Comparison of ENCODE assay signal across 14 cellular contexts in the genomic region with DNA sequence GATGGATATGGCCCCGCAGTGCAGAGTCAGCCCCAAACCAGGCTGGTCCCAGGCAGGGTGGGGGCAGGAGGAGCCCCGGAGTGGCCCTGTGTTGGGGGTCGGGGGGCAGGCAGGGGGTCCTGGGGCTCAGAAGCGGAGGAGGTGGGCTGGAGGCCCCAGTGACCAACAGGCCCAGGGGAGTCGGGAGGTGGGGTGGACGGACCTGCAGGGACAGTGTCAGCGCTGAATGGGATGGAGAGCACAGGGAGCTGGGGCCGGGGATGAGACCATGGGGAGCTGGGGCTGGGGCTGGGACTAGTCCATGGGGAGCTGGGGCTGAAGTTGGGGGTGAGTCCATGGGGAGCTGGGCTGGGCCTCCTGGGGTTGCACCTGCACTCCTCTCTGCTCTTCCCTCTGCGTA. TPM values are rescaled to one million over a fixed set of nuclear protein-coding genes. Genes with fewer than 3 reads are reported as not detected.
"Had no signal": no experiment of that assay in that cellular context is flagged by ENCODE, and none has a peak within 500 bp of the region (broad histone marks: within the 10 kb centered on the region; RNA-seq: fewer than 3 reads in every experiment).

No MANE protein-coding gene starts in this region.

RNA-seq across cellular contexts. Expression of a gene that starts 0.9 kb away (rescaled TPM):
- total RNA-seq: activated CD4-positive, alpha-beta memory T cell treated with anti-CD3 and anti-CD28 coated beads, Interleukin-2, amount 10 ng/mL, durations not matched to agents 7 days and 5 days; activated CD4-positive, alpha-beta T cell treated with anti-CD3 and anti-CD28 coated beads, Interleukin-2, amount 10 ng/mL, durations not matched to agents 7 days and 5 days; activated naive CD8-positive, alpha-beta T cell treated with anti-CD3 and anti-CD28 coated beads for 36 hours; dermis microvascular lymphatic vessel endothelial cell; endothelial cell of umbilical vein; fibroblast of lung; fibroblast of villous mesenchyme; glomerular endothelial cell; T-helper 1 cell treated with Interleukin-12 subunit alpha and Interleukin-12 subunit beta and Interleukin-4 antibody, amounts not matched to agents 30 ng/mL and 1 ng/mL, for 36 hours had no signal
- polyA plus RNA-seq: endothelial cell of umbilical vein, fibroblast of lung had no signal

RNA-seq across cellular contexts. Expression of a gene that starts 9.6 kb away (rescaled TPM):
- total RNA-seq: activated CD4-positive, alpha-beta memory T cell treated with anti-CD3 and anti-CD28 coated beads, Interleukin-2, amount 10 ng/mL, durations not matched to agents 7 days and 5 days; activated CD4-positive, alpha-beta T cell treated with anti-CD3 and anti-CD28 coated beads, Interleukin-2, amount 10 ng/mL, durations not matched to agents 7 days and 5 days; activated naive CD8-positive, alpha-beta T cell treated with anti-CD3 and anti-CD28 coated beads for 36 hours; activated T-helper 17 cell treated with anti-CD3 and anti-CD28 coated beads, Interleukin-2, amount 50 U/mL, for 72 hours; dermis microvascular lymphatic vessel endothelial cell; endothelial cell of umbilical vein; fibroblast of lung; fibroblast of villous mesenchyme; glomerular endothelial cell; T-helper 1 cell treated with Interleukin-12 subunit alpha and Interleukin-12 subunit beta and Interleukin-4 antibody, amounts not matched to agents 30 ng/mL and 1 ng/mL, for 36 hours had no signal
- polyA plus RNA-seq: endothelial cell of umbilical vein, fibroblast of lung had no signal

RNA-seq across cellular contexts. Expression of a gene that starts 14.5 kb away (rescaled TPM):
- total RNA-seq: activated CD4-positive, alpha-beta memory T cell treated with anti-CD3 and anti-CD28 coated beads, Interleukin-2, amount 10 ng/mL, durations not matched to agents 7 days and 5 days; activated CD4-positive, alpha-beta T cell treated with anti-CD3 and anti-CD28 coated beads, Interleukin-2, amount 10 ng/mL, durations not matched to agents 7 days and 5 days; activated naive CD8-positive, alpha-beta T cell treated with anti-CD3 and anti-CD28 coated beads for 36 hours; activated T-cell treated with anti-CD3 and anti-CD28 coated beads, Interleukin-2, amount 50 U/mL, for 4 hours; activated T-helper 17 cell treated with anti-CD3 and anti-CD28 coated beads, Interleukin-2, amount 50 U/mL, for 72 hours; body of pancreas; dermis microvascular lymphatic vessel endothelial cell; endothelial cell of umbilical vein; fibroblast of lung; fibroblast of villous mesenchyme; glomerular endothelial cell; T-helper 1 cell treated with Interleukin-12 subunit alpha and Interleukin-12 subunit beta and Interleukin-4 antibody, amounts not matched to agents 30 ng/mL and 1 ng/mL, for 36 hours had no signal
- polyA plus RNA-seq: endothelial cell of umbilical vein, fibroblast of lung had no signal

RNA-seq across cellular contexts. Expression of a gene that starts 16.3 kb away (rescaled TPM):
- total RNA-seq: activated CD4-positive, alpha-beta memory T cell treated with anti-CD3 and anti-CD28 coated beads, Interleukin-2, amount 10 ng/mL, durations not matched to agents 7 days and 5 days; activated CD4-positive, alpha-beta T cell treated with anti-CD3 and anti-CD28 coated beads, Interleukin-2, amount 10 ng/mL, durations not matched to agents 7 days and 5 days; activated naive CD8-positive, alpha-beta T cell treated with anti-CD3 and anti-CD28 coated beads for 36 hours; activated T-helper 17 cell treated with anti-CD3 and anti-CD28 coated beads, Interleukin-2, amount 50 U/mL, for 72 hours; adrenal gland; aorta; dermis microvascular lymphatic vessel endothelial cell; endothelial cell of umbilical vein; fibroblast of lung; fibroblast of villous mesenchyme; glomerular endothelial cell; T-helper 1 cell treated with Interleukin-12 subunit alpha and Interleukin-12 subunit beta and Interleukin-4 antibody, amounts not matched to agents 30 ng/mL and 1 ng/mL, for 36 hours had no signal
- polyA plus RNA-seq: endothelial cell of umbilical vein, fibroblast of lung had no signal
